In genomic region chr17:20989991-20990855, GRCh38 we compare ENCODE assay signal across 1 cellular context.
TF ChIP-seq lines count a peak whose summit lies in the region.

No MANE protein-coding gene starts in this region.

TF ChIP-seq in K562, 482 proteins besides CTCF, POLR2A, EP300 and RAD21:
- TF ChIP-seq CHD4 (IDR thresholded peaks at IDR 0.05; ENCODE audit: insufficient read depth, insufficient replicate concordance, low read depth, low read length, poor library complexity, severe bottlenecking): no peak
- no peak for TF ChIP-seq GTF2A2 (tag; IDR thresholded peaks at IDR 0.05)
- no peak for TF ChIP-seq ZNF354B (CRISPR knock-in tag; IDR thresholded peaks at IDR 0.05)
- no peak for TF ChIP-seq TAF1 (IDR thresholded peaks at IDR 0.05; ENCODE audit: control insufficient read depth, extremely low read depth, insufficient read depth, low read length, severe bottlenecking)
- TF ChIP-seq VEZF1 (CRISPR knock-in tag; IDR thresholded peaks at IDR 0.05): no peak
- no peak for TF ChIP-seq CBX1 (IDR thresholded peaks at IDR 0.05; ENCODE audit: low read depth)
- no peak for TF ChIP-seq ZKSCAN3 (CRISPR knock-in tag; IDR thresholded peaks at IDR 0.05)
- TF ChIP-seq TRIM28 (IDR thresholded peaks at IDR 0.05): no peak
- TF ChIP-seq ETV6 (IDR thresholded peaks at IDR 0.05; ENCODE audit: borderline replicate concordance in 1 of 2, low read depth in 2 of 2, low read length in 1 of 2): no peak
- TF ChIP-seq ETV6 (CRISPR knock-in tag; IDR thresholded peaks at IDR 0.05; ENCODE audit: borderline replicate concordance): no peak
- TF ChIP-seq ZNF764 (CRISPR knock-in tag; IDR thresholded peaks at IDR 0.05; ENCODE audit: low read depth): no peak
- no peak for TF ChIP-seq ZKSCAN1 (IDR thresholded peaks at IDR 0.05; ENCODE audit: low read depth, low read length)
- no peak for TF ChIP-seq HCFC1 (IDR thresholded peaks at IDR 0.05; ENCODE audit: low read depth, low read length)
- no peak for TF ChIP-seq ZNF449 (CRISPR knock-in tag; IDR thresholded peaks at IDR 0.05)
- TF ChIP-seq TEAD4 (IDR thresholded peaks at IDR 0.05; ENCODE audit: low read length): no peak
- no peak for TF ChIP-seq TEAD4 (CRISPR knock-in tag; IDR thresholded peaks at IDR 0.05; ENCODE audit: borderline replicate concordance)
